ENCODE assay signal across 13 cellular contexts in the genomic region with DNA sequence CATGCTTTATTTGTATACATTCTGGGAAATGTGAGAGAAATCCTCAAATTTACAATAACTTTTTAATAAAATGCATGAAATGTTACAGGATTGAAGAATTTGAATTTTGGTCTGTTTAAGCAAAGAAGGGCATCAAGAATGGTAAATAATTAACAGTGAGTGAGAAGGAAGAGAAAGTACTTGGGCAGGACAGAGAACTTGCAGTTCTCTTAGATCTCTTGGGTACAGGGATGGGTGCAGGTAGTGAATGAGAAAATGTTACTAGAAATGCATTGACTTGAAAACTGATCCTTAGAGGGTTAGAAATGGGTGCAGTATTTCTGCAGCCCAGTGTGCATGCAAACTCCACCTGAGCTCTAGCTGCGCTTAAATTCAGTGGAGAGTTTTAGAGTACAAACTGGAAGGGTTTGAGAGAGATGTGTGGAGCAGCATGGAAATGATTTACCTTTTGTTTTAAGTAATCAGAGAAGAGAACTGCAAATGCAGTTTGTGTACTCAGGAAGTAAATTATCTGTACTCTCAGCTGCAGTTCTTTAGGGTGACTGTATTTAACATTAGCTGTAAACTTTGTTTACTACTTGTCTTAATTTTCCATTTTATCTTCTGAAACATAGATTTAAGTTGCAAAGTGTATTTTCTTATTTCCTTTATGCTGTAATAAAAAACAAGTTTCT. TPM values are rescaled to one million over a fixed set of nuclear protein-coding genes. Genes with fewer than 3 reads are reported as not detected.
A peak's percentile ranks its signal among the peaks of the same experiment; 100 is the strongest.
DNase-seq lines count a peak whose midpoint lies in the region; ATAC-seq and TF ChIP-seq lines count a peak whose summit lies in the region.
"Had no signal": no experiment of that assay in that cellular context is flagged by ENCODE, and none has a peak within 500 bp of the region (broad histone marks: within the 10 kb centered on the region; RNA-seq: fewer than 3 reads in every experiment).

No MANE protein-coding gene starts in this region.

- DNase-seq in HFFc6 (no peak), RWPE1 (ENCODE audit: low spot score) (no peak), amygdala (lab: John Stamatoyannopoulos, UW) (no peak), amniotic stem cell (lab: John Stamatoyannopoulos, UW) (no peak), AG08396 (ENCODE audit: low spot score) (no peak)
- DNase-seq: activated CD4-positive, alpha-beta memory T cell treated with anti-CD3 and anti-CD28 coated beads for 36 hours; activated naive CD8-positive, alpha-beta T cell treated with anti-CD3 and anti-CD28 coated beads for 36 hours; effector memory CD4-positive, alpha-beta T cell; NCI-H526 had no signal

- H3K4me1 Mint-ChIP-seq in HFFc6 (ENCODE audit: low read depth) (peaks cover 48% of the 10 kb centered on the region), nephron (peaks cover 25% of the 10 kb centered on the region)
- H3K4me1 Mint-ChIP-seq: activated naive CD8-positive, alpha-beta T cell treated with anti-CD3 and anti-CD28 coated beads for 36 hours had no signal

- no peak for TF ChIP-seq CTCF in HFFc6 (IDR thresholded peaks at IDR 0.05)
- TF ChIP-seq CTCF in RWPE1 (conservative IDR thresholded peaks at IDR 0.05; ENCODE audit: low read depth), result no peak
- no peak for TF ChIP-seq CTCF in nephron (IDR thresholded peaks at IDR 0.05; ENCODE audit: unreplicated experiment in 3 of 3)

- H3K27ac Mint-ChIP-seq in HFFc6 (peak overlapping the region; percentile 92), nephron (peak overlapping the region in 2 of 3 experiments; percentile 3 to 15)
- H3K27ac Mint-ChIP-seq: activated CD4-positive, alpha-beta memory T cell treated with anti-CD3 and anti-CD28 coated beads for 36 hours; activated naive CD8-positive, alpha-beta T cell treated with anti-CD3 and anti-CD28 coated beads for 36 hours had no signal

- peak; percentile 87 for ATAC-seq in GM18517 (IDR thresholded peaks at IDR 0.05; ENCODE audit: unreplicated experiment)
- no peak for ATAC-seq in HG02885 (IDR thresholded peaks at IDR 0.05; ENCODE audit: poor library complexity, unreplicated experiment)

- H3K36me3 Mint-ChIP-seq in HFFc6 (ENCODE audit: low read depth) (no peaks in the 10 kb centered on the region), nephron (ENCODE audit: low read depth) (no peaks in the 10 kb centered on the region)
- H3K36me3 Mint-ChIP-seq: activated CD4-positive, alpha-beta memory T cell treated with anti-CD3 and anti-CD28 coated beads for 36 hours; activated naive CD8-positive, alpha-beta T cell treated with anti-CD3 and anti-CD28 coated beads for 36 hours had no signal

- H3K9me3 Mint-ChIP-seq in HFFc6 (no peaks in the 10 kb centered on the region), nephron (no peaks in the 10 kb centered on the region)
- H3K9me3 Mint-ChIP-seq: activated CD4-positive, alpha-beta memory T cell treated with anti-CD3 and anti-CD28 coated beads for 36 hours; activated naive CD8-positive, alpha-beta T cell treated with anti-CD3 and anti-CD28 coated beads for 36 hours had no signal

- peak overlapping the region; percentile 92 for H3K27ac ChIP-seq in RWPE1
- H3K27ac ChIP-seq: thoracic aorta had no signal

- CTCF ChIA-PET in RWPE1 (lab: Yijun Ruan, JAX), result no interaction called here

- POLR2A ChIA-PET in RWPE1 (lab: Yijun Ruan, JAX; ENCODE audit: low non-redundant PET), result no interaction called here

- H3K27me3 Mint-ChIP-seq in HFFc6 (ENCODE audit: insufficient read depth) (peaks cover 1% of the 10 kb centered on the region; the same call in 1 of the 2 replicates), nephron (ENCODE audit: low read depth) (no peaks in the 10 kb centered on the region)
- H3K27me3 Mint-ChIP-seq: activated CD4-positive, alpha-beta memory T cell treated with anti-CD3 and anti-CD28 coated beads for 36 hours had no signal

- peak overlapping the region; percentile 35 for H3K4me3 Mint-ChIP-seq in HFFc6
- no peak overlapping the region for H3K4me3 Mint-ChIP-seq in nephron
- H3K4me3 Mint-ChIP-seq: activated CD4-positive, alpha-beta memory T cell treated with anti-CD3 and anti-CD28 coated beads for 36 hours; activated naive CD8-positive, alpha-beta T cell treated with anti-CD3 and anti-CD28 coated beads for 36 hours had no signal

RNA-seq across cellular contexts. Expression of gene RAB27B, which starts 51.0 kb away (rescaled TPM):
- 1 to 10 TPM in 2 of 6 experiments, under 1 TPM in 4; 0.34 to 2.2 (median 0.79) TPM for total RNA-seq in HFFc6 (2021; fragmentation: NEBNext Ultra II Directional; extraction: Animal tissue kit (Norgen Biotek cat#: 25700))
- total RNA-seq: activated naive CD8-positive, alpha-beta T cell treated with anti-CD3 and anti-CD28 coated beads for 36 hours had no signal
